ENCODE assay signal across 18 cellular contexts in the genomic region with DNA sequence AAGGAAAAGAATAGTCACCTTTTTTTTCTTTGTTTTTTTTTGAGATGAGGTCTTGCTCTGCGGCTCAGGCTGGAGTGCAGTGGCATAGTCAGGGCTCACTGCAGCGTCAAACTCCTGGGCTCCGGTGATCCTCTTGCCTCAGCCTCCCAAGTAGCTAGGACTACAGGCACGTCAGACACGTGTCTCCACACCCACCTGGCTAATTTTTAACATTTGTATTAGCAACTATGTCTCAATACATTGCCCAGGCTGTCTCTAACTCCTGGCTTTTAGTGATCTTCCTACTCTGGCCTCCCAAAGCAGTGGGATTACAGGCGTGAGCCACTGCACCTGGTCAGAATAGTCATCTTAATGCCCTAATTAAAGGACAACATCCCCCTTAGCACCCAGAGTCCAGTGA. TPM values are rescaled to one million over a fixed set of nuclear protein-coding genes. Genes with fewer than 3 reads are reported as not detected.
DNase-seq lines count a peak whose midpoint lies in the region; ATAC-seq and TF ChIP-seq lines count a peak whose summit lies in the region.
"Had no signal": no experiment of that assay in that cellular context is flagged by ENCODE, and none has a peak within 500 bp of the region (broad histone marks: within the 10 kb centered on the region; RNA-seq: fewer than 3 reads in every experiment).

No MANE protein-coding gene starts in this region.

- H3K4me1 ChIP-seq in right atrium auricular region (no peaks in the 10 kb centered on the region), right lobe of liver (no peaks in the 10 kb centered on the region), breast epithelium (no peaks in the 10 kb centered on the region)
- H3K4me1 ChIP-seq: Caco-2 had no signal

- 50% methylated on average over 6 of the region's 6 CpGs for WGBS in right lobe of liver (ENCODE audit: insufficient coverage, low coverage, low lambda C conversion rate, missing lambda C conversion rate)

- H3K27ac ChIP-seq in right atrium auricular region (no peak overlapping the region), right lobe of liver (no peak overlapping the region), breast epithelium (no peak overlapping the region)
- H3K27ac ChIP-seq: 22Rv1; A549; BLaER1 treated with 17β-estradiol and CSF1 and Interleukin-3, amounts not matched to agents 10 nM and 100 nM; C4-2B had no signal

- DNase-seq in right atrium auricular region (ENCODE audit: low spot score), result peak; percentile 21
- no peak for DNase-seq in left cardiac atrium
- DNase-seq in left lobe of liver (ENCODE audit: low spot score), result peak; percentile 46
- no peak for DNase-seq in right lobe of liver
- no peak for DNase-seq in SHP77 treated with DMSO at 0.1 percent for 48 hours (lab: John Stamatoyannopoulos, UW)
- no peak for DNase-seq in breast epithelium (ENCODE audit: low spot score in 2 of 2)
- DNase-seq: AML-193; Caco-2; Calu3; CD4-positive, alpha-beta T cell; CD8-positive, alpha-beta T cell; DMS79 treated with DMSO at 0.1 percent for 48 hours; GF-D8 had no signal

- H3K9me3 ChIP-seq in right atrium auricular region (peaks cover 0 to 9% of the 10 kb centered on the region in 2 donors), right lobe of liver (peaks cover 0 to under 1% (median 0%) of the 10 kb centered on the region in 4 donors), breast epithelium (peaks cover 0 to 17% of the 10 kb centered on the region in 2 donors)
- H3K9me3 ChIP-seq: Caco-2 had no signal

- ATAC-seq in left cardiac atrium (no peak), left lobe of liver (peak; percentile 66), right lobe of liver (peak; percentile 58 to 75 (median 65)), GM18498 (IDR thresholded peaks at IDR 0.05; ENCODE audit: unreplicated experiment) (no peak)
- ATAC-seq: A549; CD8-positive, alpha-beta T cell had no signal

- intact Hi-C loops in left cardiac atrium (cut with DNase I) (no loop called here), right lobe of liver (cut with DNase I) (loop anchor here in 1 of 2 donors (10.0 kb wide), 1 partner anchor 143 kb away; no protein-coding TSS in a partner anchor), breast epithelium (cut with DNase I; ENCODE audit: low total_unique reads) (no loop called here)

- H3K36me3 ChIP-seq in right atrium auricular region (no peaks in the 10 kb centered on the region), right lobe of liver (peaks cover 0 to 14% (median 5%) of the 10 kb centered on the region in 4 donors), breast epithelium (no peaks in the 10 kb centered on the region)

- no peaks in the 10 kb centered on the region for H3K27me3 ChIP-seq in right atrium auricular region
- H3K27me3 ChIP-seq in right lobe of liver, result no peaks in the 10 kb centered on the region
- peaks cover 0 to 16% of the 10 kb centered on the region in 2 donors for H3K27me3 ChIP-seq in breast epithelium
- H3K27me3 ChIP-seq: BLaER1 treated with 17β-estradiol and CSF1 and Interleukin-3, amounts not matched to agents 10 nM and 100 nM had no signal

- TF ChIP-seq CTCF in right atrium auricular region (IDR thresholded peaks at IDR 0.05) (no peak), right lobe of liver (IDR thresholded peaks at IDR 0.05) (no peak), breast epithelium (IDR thresholded peaks at IDR 0.05) (no peak)

- H3K4me3 ChIP-seq in right atrium auricular region (no peak overlapping the region), right lobe of liver (no peak overlapping the region), breast epithelium (no peak overlapping the region)
- H3K4me3 ChIP-seq: A549; BLaER1 treated with 17β-estradiol and CSF1 and Interleukin-3, amounts not matched to agents 10 nM and 100 nM had no signal

- TF ChIP-seq POLR2A in right lobe of liver (IDR thresholded peaks at IDR 0.05) (no peak), breast epithelium (IDR thresholded peaks at IDR 0.05) (no peak)

RNA-seq across cellular contexts. Expression of a gene that starts 54.4 kb away (rescaled TPM):
- total RNA-seq in right atrium auricular region (100 to 1,000 TPM; 122 to 169 TPM), left cardiac atrium (100 to 1,000 TPM; 162 to 165 TPM), left lobe of liver (152 TPM), right lobe of liver (100 to 1,000 TPM; 135 to 221 (median 164) TPM), breast epithelium (100 to 1,000 TPM in 2 of 3 donors, 10 to 100 TPM in 1; 89.0 to 147 (median 134) TPM)

Comparison
In these comparisons a context has a peak if more than half of its experiments do, and no peak if none do; other contexts are left out.
1. DNase-seq: peak in right atrium auricular region (single experiment) and left lobe of liver (single experiment); none in left cardiac atrium (single experiment), right lobe of liver (0 of 3), SHP77 treated with DMSO at 0.1 percent for 48 hours (single experiment) and breast epithelium (0 of 2).
2. ATAC-seq: peak in left lobe of liver (single experiment) and right lobe of liver (4 of 4); none in left cardiac atrium (0 of 2) and GM18498 (single experiment).